In the genomic region with DNA sequence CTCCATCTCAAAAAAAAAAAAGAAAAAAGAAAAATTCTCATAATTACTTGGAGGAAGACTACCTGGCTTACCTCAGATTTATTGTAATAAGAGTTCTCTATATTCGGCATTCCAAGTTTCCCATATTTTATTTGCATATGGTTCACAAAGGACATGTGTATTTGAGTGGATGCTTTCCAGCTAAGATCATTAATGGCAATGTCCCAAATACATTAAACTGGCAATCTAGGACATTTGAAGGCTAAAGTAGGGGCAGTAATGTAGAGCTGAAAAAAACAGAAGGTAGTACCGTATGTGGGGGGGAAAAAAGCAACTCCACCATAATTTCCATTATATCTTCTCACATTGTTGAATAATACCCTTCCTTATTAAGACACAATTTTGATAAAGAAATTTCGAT, we compare ENCODE assay signal across 15 cellular contexts. TPM values are rescaled to one million over a fixed set of nuclear protein-coding genes. Genes with fewer than 3 reads are reported as not detected.
DNase-seq lines count a peak whose midpoint lies in the region; ATAC-seq, FAIRE-seq and TF ChIP-seq lines count a peak whose summit lies in the region.
"Had no signal": no experiment of that assay in that cellular context is flagged by ENCODE, and none has a peak within 500 bp of the region (broad histone marks: within the 10 kb centered on the region; RNA-seq: fewer than 3 reads in every experiment).

No MANE protein-coding gene starts in this region.

- TF ChIP-seq POLR2A in H54 (IDR thresholded peaks at IDR 0.05; ENCODE audit: low read depth, low read length) (no peak), HepG2 (IDR thresholded peaks at IDR 0.05; ENCODE audit: insufficient read depth in 1 of 2, low read depth in 2 of 2, low read length in 2 of 2) (no peak)

- in situ Hi-C loops in HepG2 (cut with HindIII; ENCODE audit: extremely low pct_ligation_motif_present, low pct_unique_long_range_greater_than_20kb), result no loop called here

- FAIRE-seq in H54 (lab: Jason Lieb, UNC) (peak; percentile 83), HepG2 (lab: Jason Lieb, UNC) (no peak)

- H3K9me3 ChIP-seq in HepG2 (ENCODE audit: low read length), result no peaks in the 10 kb centered on the region
- H3K9me3 ChIP-seq: HAP-1 had no signal

- BruUV-seq in HepG2 (replicated peaks; lab: Mats Ljungman, UMichigan), result no TSS peak

- no peaks in the 10 kb centered on the region for H3K9me3 Mint-ChIP-seq in activated B cell treated with CpG ODN at 0.5 μM for 24 hours
- H3K9me3 Mint-ChIP-seq: endodermal cell had no signal

- whole genome bisulfite sequencing in HepG2 (ENCODE audit: low lambda C conversion rate), result 95% methylated on average over 3 of the region's 3 CpGs

- H3K4me2 ChIP-seq in HepG2 (ENCODE audit: low read depth, low read length), result peak overlapping the region; percentile 11; the same call in 1 of the 2 replicates

- H3K27me3 Mint-ChIP-seq in activated B cell treated with CpG ODN at 0.5 μM for 24 hours, result no peaks in the 10 kb centered on the region

- DNase-seq in H54 (ENCODE audit: insufficient read length, low spot score) (no peak), activated B cell treated with CpG ODN at 0.5 μM for 24 hours (no peak), HepG2 (ENCODE audit: low spot score) (no peak), NCI-H1092 treated with DMSO at 0.1 percent for 48 hours (lab: John Stamatoyannopoulos, UW) (no peak), NCI-H1105 treated with DMSO at 0.1 percent for 48 hours (lab: John Stamatoyannopoulos, UW) (no peak), NCI-H2029 (lab: John Stamatoyannopoulos, UW) (no peak)
- DNase-seq: activated CD4-positive, alpha-beta T cell treated with anti-CD3 and anti-CD28 coated beads for 4 hours; endodermal cell; head of caudate nucleus; right cardiac atrium; stimulated activated naive CD4-positive, alpha-beta T cell had no signal

- peaks cover 70% of the 10 kb centered on the region for H3K4me1 Mint-ChIP-seq in activated B cell treated with CpG ODN at 0.5 μM for 24 hours

- POLR2A ChIA-PET in activated B cell treated with CpG ODN at 0.5 μM for 24 hours (lab: Charles Lee) (no interaction called here), HepG2 (lab: Yijun Ruan, JAX) (interaction anchor here (0.9 kb wide), 1 partner anchor 68 kb away, joined by 4 read pairs; a partner anchor contains a TSS)

- ATAC-seq in activated B cell treated with CpG ODN at 0.5 μM for 24 hours (ENCODE audit: low read depth) (no peak), HepG2 (no peak), GM18861 (IDR thresholded peaks at IDR 0.05; ENCODE audit: unreplicated experiment) (no peak)

- H3K27me3 ChIP-seq in HepG2 (ENCODE audit: control insufficient read depth in 1 of 2, insufficient read depth in 2 of 2, low read length in 2 of 2), result no peaks in the 10 kb centered on the region; a peak in 1 of 5 replicates
- H3K27me3 ChIP-seq: cardiac muscle cell had no signal

- peaks cover 59% of the 10 kb centered on the region for H3K36me3 Mint-ChIP-seq in activated B cell treated with CpG ODN at 0.5 μM for 24 hours (ENCODE audit: low read depth)

- peaks cover 6 to 21% of the 10 kb centered on the region in 2 experiments; a peak in 3 of 5 replicates for H3K36me3 ChIP-seq in HepG2 (replicated peaks in 1 of 2; ENCODE audit: control insufficient read depth in 1 of 2, insufficient read depth in 2 of 2, low read length in 2 of 2)

- H3K4me3 Mint-ChIP-seq in activated B cell treated with CpG ODN at 0.5 μM for 24 hours, result peak overlapping the region; percentile 30
- H3K4me3 Mint-ChIP-seq: endodermal cell had no signal

- no peak for TF ChIP-seq RAD21 in HepG2 (CRISPR knock-in tag; IDR thresholded peaks at IDR 0.05)

- H3K27ac Mint-ChIP-seq in activated B cell treated with CpG ODN at 0.5 μM for 24 hours, result no peak overlapping the region
- H3K27ac Mint-ChIP-seq: endodermal cell had no signal

- H3K79me2 ChIP-seq in HepG2 (ENCODE audit: insufficient read depth, low read length), result peaks cover 66% of the 10 kb centered on the region

- TF ChIP-seq CTCF in C4-2B (conservative IDR thresholded peaks at IDR 0.05) (no peak), activated B cell treated with CpG ODN at 0.5 μM for 24 hours (IDR thresholded peaks at IDR 0.05) (no peak), HepG2 (CRISPR knock-in tag; IDR thresholded peaks at IDR 0.05) (no peak)

- peaks cover 5% of the 10 kb centered on the region for H4K20me1 ChIP-seq in HepG2 (ENCODE audit: insufficient read depth, low read length)

- 0 out of 6 replicates have a peak overlapping the region, but pooled peaks of 1 of the 3 experiments have one; percentile 16 for H3K4me3 ChIP-seq in HepG2 (replicated peaks in 1 of 3; ENCODE audit: insufficient read depth in 1 of 3, low read depth in 2 of 3, low read length in 3 of 3)
- H3K4me3 ChIP-seq: cardiac muscle cell, HAP-1 had no signal

- H3K27ac ChIP-seq in C4-2B (peak overlapping the region; percentile 18; the same call in 1 of the 2 replicates), HepG2 (ENCODE audit: extremely low read length, insufficient read depth, low read length) (no peak overlapping the region)
- H3K27ac ChIP-seq: cardiac muscle cell had no signal

- TF ChIP-seq EP300 in HepG2 (IDR thresholded peaks at IDR 0.05; ENCODE audit: low read depth in 2 of 2, low read length in 2 of 2) (no peak), HepG2 (CRISPR knock-in tag; IDR thresholded peaks at IDR 0.05; ENCODE audit: borderline replicate concordance) (no peak)

- intact Hi-C loops in activated B cell treated with CpG ODN at 0.5 μM for 24 hours (cut with micrococcal nuclease), result no loop called here
- intact Hi-C loops in HepG2 (cut with micrococcal nuclease; ENCODE audit: unreplicated experiment), result no loop called here

- no peak overlapping the region for H3K9ac ChIP-seq in HepG2 (ENCODE audit: insufficient read depth, low read depth, low read length)

- peaks cover 58% of the 10 kb centered on the region for H3K4me1 ChIP-seq in HepG2 (ENCODE audit: insufficient read depth, low read length)

- no peak overlapping the region for H2AFZ ChIP-seq in HepG2 (ENCODE audit: low read length)

- CTCF ChIA-PET in activated B cell treated with CpG ODN at 0.5 μM for 24 hours (lab: Charles Lee) (no interaction called here), HepG2 (lab: Yijun Ruan, JAX; ENCODE audit: low intra/inter-chr PET ratio, low total read pairs) (no interaction called here)

TF ChIP-seq in HepG2, 621 proteins besides CTCF, POLR2A, EP300 and RAD21:
- no peak for TF ChIP-seq CBX2 (IDR thresholded peaks at IDR 0.05; ENCODE audit: low read depth, low read length)
- TF ChIP-seq CBX2 (CRISPR knock-in tag; IDR thresholded peaks at IDR 0.05; ENCODE audit: low read depth), result no peak
TF ChIP-seq in HepG2: peak in this region for 0.

RNA-seq across cellular contexts. Expression of a gene that starts 4.9 kb away (rescaled TPM):
- total RNA-seq in activated B cell treated with CpG ODN at 0.5 μM for 24 hours (43.8 and 50.4 TPM in 2 replicates), HepG2 (2016; rRNA removed; fragmentation: Illumina TruSeq; extraction: Trizol) (19.4 and 21.3 TPM in 2 replicates)
- total RNA-seq in HepG2 (2016; cell fraction: cytosol; rRNA removed; fragmentation: Illumina TruSeq; extraction: Trizol; ENCODE audit: low read depth), result 8.5 and 9.6 TPM in 2 replicates
- total RNA-seq in HepG2 (2016; cell fraction: insoluble cytoplasmic fraction; rRNA removed; fragmentation: Illumina TruSeq; extraction: Trizol), result 18.9 and 21.1 TPM in 2 replicates
- total RNA-seq in HepG2 (2016; cell fraction: membrane; rRNA removed; fragmentation: Illumina TruSeq; extraction: Trizol), result 5.5 and 6.8 TPM in 2 replicates
- 33.9 and 41.9 TPM in 2 replicates for total RNA-seq in HepG2 (2016; cell fraction: nucleus; rRNA removed; fragmentation: Illumina TruSeq; extraction: Trizol)
- 10.4 and 12.0 TPM in 2 replicates for polyA plus RNA-seq in HepG2 (2011; rRNA removed)
- polyA plus RNA-seq in HepG2 (2011; cell fraction: cytosol; rRNA removed), result 5.1 and 6.7 TPM in 2 replicates
- 12.3 and 18.3 TPM in 2 replicates for polyA plus RNA-seq in HepG2 (2011; cell fraction: nucleus; rRNA removed)
- 11.4 and 12.9 TPM in 2 replicates for polyA plus RNA-seq in HepG2 (2012)
- 1.2 TPM in 2 replicates for polyA plus RNA-seq in HepG2 (2016; cell fraction: cytosol; fragmentation: Illumina TruSeq; extraction: Trizol; ENCODE audit: low read depth)
- polyA plus RNA-seq in HepG2 (2016; cell fraction: insoluble cytoplasmic fraction; fragmentation: Illumina TruSeq; extraction: Trizol; ENCODE audit: low read depth), result 12.1 and 13.2 TPM in 2 replicates
- polyA plus RNA-seq in HepG2 (2016; cell fraction: membrane; fragmentation: Illumina TruSeq; extraction: Trizol; ENCODE audit: low read depth), result 2.0 and 3.0 TPM in 2 replicates
- 21.4 and 24.7 TPM in 2 replicates for polyA plus RNA-seq in HepG2 (2016; cell fraction: nucleus; fragmentation: Illumina TruSeq; extraction: Trizol; ENCODE audit: insufficient read depth, low read depth)
- 6.9 and 11.9 TPM in 2 replicates for polyA minus RNA-seq in HepG2 (2011; rRNA and poly(A)+ RNA removed; ENCODE audit: low replicate concordance)
- 9.5 and 12.2 TPM in 2 replicates for polyA minus RNA-seq in HepG2 (2011; cell fraction: cytosol; rRNA and poly(A)+ RNA removed)
- 130 and 161 TPM in 2 replicates for polyA minus RNA-seq in HepG2 (2011; cell fraction: nucleus; rRNA and poly(A)+ RNA removed)
